Comparison of ENCODE assay signal across 21 cellular contexts in the genomic region with DNA sequence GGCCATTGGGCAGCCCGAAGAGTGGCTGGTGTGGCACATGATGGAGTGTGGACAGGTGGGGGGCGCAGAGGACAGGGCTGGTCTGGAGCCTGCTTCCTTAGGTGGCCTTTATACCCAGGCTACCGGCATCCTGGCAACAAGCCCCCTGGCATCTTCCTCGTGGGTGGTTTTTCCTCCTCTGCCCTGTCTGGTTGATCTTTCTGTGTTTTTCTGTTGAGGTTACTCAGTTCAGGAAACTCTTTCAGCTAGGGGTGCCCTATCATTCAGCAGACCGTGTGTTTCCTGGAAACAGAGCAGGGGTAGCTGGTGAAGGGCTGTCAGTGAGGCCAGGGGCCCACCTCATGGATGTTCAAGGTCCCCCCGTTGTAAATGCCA. TPM values are rescaled to one million over a fixed set of nuclear protein-coding genes. Genes with fewer than 3 reads are reported as not detected.
DNase-seq lines count a peak whose midpoint lies in the region; ATAC-seq and TF ChIP-seq lines count a peak whose summit lies in the region.
"Had no signal": no experiment of that assay in that cellular context is flagged by ENCODE, and none has a peak within 500 bp of the region (broad histone marks: within the 10 kb centered on the region; RNA-seq: fewer than 3 reads in every experiment).

A gene with protein sequence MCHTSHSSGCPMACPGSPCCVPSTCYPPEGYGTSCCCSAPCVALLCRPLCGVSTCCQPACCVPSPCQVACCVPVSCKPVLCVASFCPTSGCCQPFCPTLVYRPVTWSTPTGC (minus strand): TSS at position 84 of the 375 bp plus-strand sequence. CDS start 45 bp downstream, at position 39.

- H3K4me1 ChIP-seq in BLaER1 (peaks cover 74% of the 10 kb centered on the region), neuronal stem cell (ENCODE audit: control insufficient read depth in 2 of 2, insufficient read depth in 1 of 2, low read depth in 1 of 2, low read length in 2 of 2) (peaks cover 0 to 2% of the 10 kb centered on the region in 2 donors), gastrocnemius medialis (no peaks in the 10 kb centered on the region), mammary epithelial cell (ENCODE audit: insufficient read depth, low read length) (no peaks in the 10 kb centered on the region)
- H3K4me1 ChIP-seq: heart right ventricle had no signal

- no peak within 1 kb of the TSS; the same call in 1 of the 2 replicates for H3K9ac ChIP-seq in BLaER1
- H3K9ac ChIP-seq in neuronal stem cell (ENCODE audit: low read depth, low read length, poor library complexity), result no peak within 1 kb of the TSS
- H3K9ac ChIP-seq in mammary epithelial cell (ENCODE audit: insufficient read depth, low read length), result no peak within 1 kb of the TSS

- no peak within 1 kb of the TSS for H3K23ac ChIP-seq in neuronal stem cell (ENCODE audit: low read depth, low read length, poor library complexity)

- H3K18ac ChIP-seq in neuronal stem cell (ENCODE audit: low read length), result peak within 1 kb of the TSS; percentile 31

- ATAC-seq in CD4-positive, alpha-beta T cell (ENCODE audit: poor library complexity), result no peak
- no peak for ATAC-seq in activated CD8-positive, alpha-beta T cell treated with anti-CD3 and anti-CD28 coated beads, Interleukin-2, amount 10 ng/mL, durations not matched to agents 7 days and 5 days
- ATAC-seq in gastrocnemius medialis, result no peak
- ATAC-seq: HCT116, HepG2 had no signal

- H3K27me3 Mint-ChIP-seq in CD4-positive, alpha-beta T cell, result no peaks in the 10 kb centered on the region
- no peaks in the 10 kb centered on the region for H3K27me3 Mint-ChIP-seq in activated CD8-positive, alpha-beta T cell treated with anti-CD3 and anti-CD28 coated beads, Interleukin-2, amount 10 ng/mL, durations not matched to agents 7 days and 5 days (ENCODE audit: low read depth)
- H3K27me3 Mint-ChIP-seq: activated T-cell treated with anti-CD3 and anti-CD28 coated beads, Interleukin-2, amount 50 U/mL, for 24 hours had no signal

- intact Hi-C loops in CD4-positive, alpha-beta T cell (cut with DNase I, micrococcal nuclease), result loop anchor here in 1 of 2 experiments (5.0 kb wide), 1 partner anchor 37 kb away; no protein-coding TSS in a partner anchor
- intact Hi-C loops in gastrocnemius medialis (cut with DNase I; ENCODE audit: low total_unique reads), result no loop called here
- intact Hi-C loops in mammary epithelial cell (cut with micrococcal nuclease), result no loop called here

- H3K4me3 Mint-ChIP-seq in CD4-positive, alpha-beta T cell, result peak within 1 kb of the TSS; percentile 71
- no peak within 1 kb of the TSS for H3K4me3 Mint-ChIP-seq in activated CD8-positive, alpha-beta T cell treated with anti-CD3 and anti-CD28 coated beads, Interleukin-2, amount 10 ng/mL, durations not matched to agents 7 days and 5 days
- H3K4me3 Mint-ChIP-seq: activated T-cell treated with anti-CD3 and anti-CD28 coated beads, Interleukin-2, amount 50 U/mL, for 24 hours had no signal

- whole genome bisulfite sequencing in neuronal stem cell (ENCODE audit: extremely low coverage in 2 of 2, insufficient read length in 2 of 2, insufficient replicate concordance in 1 of 2), 2 donors, result no CpG with 5 or more reads among the region's 6 CpGs
- WGBS in mammary epithelial cell (ENCODE audit: low coverage, missing lambda C conversion rate), result 0% methylated on average over 1 of the region's 6 CpGs

- POLR2A ChIA-PET in CD4-positive, alpha-beta T cell (lab: Charles Lee), result no interaction called here
- POLR2A ChIA-PET in activated CD8-positive, alpha-beta T cell treated with anti-CD3 and anti-CD28 coated beads, Interleukin-2, amount 10 ng/mL, durations not matched to agents 7 days and 5 days (lab: Charles Lee), result no interaction called here

- no peak for TF ChIP-seq CTCF in CD4-positive, alpha-beta T cell (IDR thresholded peaks at IDR 0.05)
- TF ChIP-seq CTCF in gastrocnemius medialis (IDR thresholded peaks at IDR 0.05 in 4 of 5, conservative IDR thresholded peaks at IDR 0.05 in 1 of 5), result no peak
- no peak for TF ChIP-seq CTCF in mammary epithelial cell (conservative IDR thresholded peaks at IDR 0.05 in 1 of 2, IDR thresholded peaks at IDR 0.05 in 1 of 2; ENCODE audit: extremely low read depth in 1 of 2, insufficient read depth in 1 of 2, low read depth in 1 of 2, low read length in 2 of 2)

- H3K9me3 ChIP-seq in BLaER1 (peaks cover 77% of the 10 kb centered on the region), neuronal stem cell (replicated peaks in 1 of 2; ENCODE audit: control insufficient read depth in 2 of 2, insufficient read depth in 1 of 2, low read depth in 1 of 2, low read length in 2 of 2) (peaks cover 0 to 6% of the 10 kb centered on the region in 2 donors), gastrocnemius medialis (no peaks in the 10 kb centered on the region), mammary epithelial cell (replicated peaks; ENCODE audit: insufficient read depth, low read length) (no peaks in the 10 kb centered on the region)
- H3K9me3 ChIP-seq in CD4-positive, alpha-beta T cell (ENCODE audit: control insufficient read depth, low read length), result peaks cover 14% of the 10 kb centered on the region

- peaks cover 16% of the 10 kb centered on the region for H3K9me3 Mint-ChIP-seq in CD4-positive, alpha-beta T cell
- H3K9me3 Mint-ChIP-seq in activated CD8-positive, alpha-beta T cell treated with anti-CD3 and anti-CD28 coated beads, Interleukin-2, amount 10 ng/mL, durations not matched to agents 7 days and 5 days (ENCODE audit: insufficient read depth), result peaks cover 45% of the 10 kb centered on the region

- H4K8ac ChIP-seq in neuronal stem cell (ENCODE audit: low read depth, low read length), result no peak within 1 kb of the TSS

- H4K20me1 ChIP-seq in BLaER1 (no peaks in the 10 kb centered on the region), mammary epithelial cell (ENCODE audit: insufficient read depth, low read length) (no peaks in the 10 kb centered on the region)

- H3K27me3 ChIP-seq in BLaER1, result no peaks in the 10 kb centered on the region
- H3K27me3 ChIP-seq in CD4-positive, alpha-beta T cell (ENCODE audit: control insufficient read depth, insufficient read depth, low read length), result no peaks in the 10 kb centered on the region
- no peaks in the 10 kb centered on the region for H3K27me3 ChIP-seq in neuronal stem cell (ENCODE audit: control insufficient read depth in 3 of 3, insufficient read depth in 3 of 3, low read depth in 1 of 3, low read length in 3 of 3)
- H3K27me3 ChIP-seq in gastrocnemius medialis, result peaks cover 0 to 8% (median 4%) of the 10 kb centered on the region in 3 donors
- peaks cover 2% of the 10 kb centered on the region for H3K27me3 ChIP-seq in mammary epithelial cell (ENCODE audit: insufficient read depth, low read length)

- TF ChIP-seq POLR2A in gastrocnemius medialis (IDR thresholded peaks at IDR 0.05), result no peak

- H3K79me1 ChIP-seq in neuronal stem cell (ENCODE audit: low read depth, low read length), result no peaks in the 10 kb centered on the region

- dilution Hi-C loops in mammary epithelial cell (cut with HindIII; ENCODE audit: low sequenced_read_pairs), result loop anchor here (10.0 kb wide), 2 partner anchors 80 to 170 kb away; a partner anchor contains a TSS

- no peak within 1 kb of the TSS for H4K91ac ChIP-seq in neuronal stem cell (ENCODE audit: low read depth, low read length, poor library complexity)

- H3K27ac ChIP-seq in BLaER1 (peak within 1 kb of the TSS; percentile 65), neuronal stem cell (replicated peaks; ENCODE audit: low read length) (no peak within 1 kb of the TSS), gastrocnemius medialis (no peak within 1 kb of the TSS), mammary epithelial cell (ENCODE audit: insufficient read depth, low read depth, low read length) (no peak within 1 kb of the TSS)
- H3K27ac ChIP-seq in CD4-positive, alpha-beta T cell (ENCODE audit: low read depth, low read length), result peak within 1 kb of the TSS; percentile 15
- H3K27ac ChIP-seq: SK-N-MC, VCaP had no signal

- H2AK5ac ChIP-seq in neuronal stem cell (ENCODE audit: low read depth, low read length), result peak within 1 kb of the TSS; percentile 66

- H3K36me3 Mint-ChIP-seq in CD4-positive, alpha-beta T cell (ENCODE audit: low read depth), result peaks cover 42% of the 10 kb centered on the region
- peaks cover 58% of the 10 kb centered on the region for H3K36me3 Mint-ChIP-seq in activated CD8-positive, alpha-beta T cell treated with anti-CD3 and anti-CD28 coated beads, Interleukin-2, amount 10 ng/mL, durations not matched to agents 7 days and 5 days (ENCODE audit: low read depth)

- H3K79me2 ChIP-seq in mammary epithelial cell (ENCODE audit: insufficient read depth, low read length), result no peaks in the 10 kb centered on the region

- in situ Hi-C loops in gastrocnemius medialis (cut with MboI; ENCODE audit: low sequenced_read_pairs in 4 of 4), result no loop called here
- in situ Hi-C loops in mammary epithelial cell (cut with MboI; ENCODE audit: low sequenced_read_pairs in 2 of 2), result no loop called here

- H2AFZ ChIP-seq in neuronal stem cell (ENCODE audit: low read length), result no peak within 1 kb of the TSS
- H2AFZ ChIP-seq in mammary epithelial cell (ENCODE audit: low read depth, low read length), result no peak within 1 kb of the TSS

- CTCF ChIA-PET in CD4-positive, alpha-beta T cell (lab: Charles Lee), result no interaction called here
- CTCF ChIA-PET in activated CD8-positive, alpha-beta T cell treated with anti-CD3 and anti-CD28 coated beads, Interleukin-2, amount 10 ng/mL, durations not matched to agents 7 days and 5 days (lab: Charles Lee), result interaction anchor here (1.4 to 1.8 kb wide), 2 partner anchors 9 to 144 kb away, joined by 4 read pairs; no protein-coding TSS in a partner anchor
- CTCF ChIA-PET in mammary epithelial cell (lab: Charles Lee; ENCODE audit: low non-redundant PET), result no interaction called here

- H3K4me3 ChIP-seq in BLaER1 (no peak within 1 kb of the TSS), neuronal stem cell (ENCODE audit: low read length in 2 of 2) (no peak within 1 kb of the TSS), gastrocnemius medialis (no peak within 1 kb of the TSS), mammary epithelial cell (replicated peaks in 1 of 3; ENCODE audit: insufficient read depth in 1 of 3, low read depth in 2 of 3, low read length in 3 of 3) (no peak within 1 kb of the TSS)
- H3K4me3 ChIP-seq: heart right ventricle, SK-N-MC had no signal

- H2BK5ac ChIP-seq in neuronal stem cell (ENCODE audit: low read length), result no peak within 1 kb of the TSS

- peak within 1 kb of the TSS; percentile 79 for H3K14ac ChIP-seq in neuronal stem cell (ENCODE audit: low read length)

- no peak for DNase-seq in CD4-positive, alpha-beta T cell
- DNase-seq in activated CD8-positive, alpha-beta T cell treated with anti-CD3 and anti-CD28 coated beads, Interleukin-2, amount 10 ng/mL, durations not matched to agents 7 days and 5 days, result no peak
- DNase-seq in neuronal stem cell (ENCODE audit: low spot score) (no peak), C1 segment of cervical spinal cord (lab: John Stamatoyannopoulos, UW) (no peak), gastrocnemius medialis (no peak), mammary epithelial cell (no peak)
- DNase-seq: heart right ventricle; left cardiac atrium; NCI-H1694 treated with DMSO at 0.1 percent for 48 hours; NCI-H748 treated with DMSO at 0.1 percent for 48 hours; nucleus accumbens; stimulated activated CD4-positive, alpha-beta T cell treated with anti-CD3 and anti-CD28 coated beads, Interleukin-2, amount 100 ng/mL, for 48 hours had no signal

- H3K4me1 Mint-ChIP-seq in CD4-positive, alpha-beta T cell (ENCODE audit: low read depth), result peaks cover 53% of the 10 kb centered on the region
- H3K4me1 Mint-ChIP-seq in activated CD8-positive, alpha-beta T cell treated with anti-CD3 and anti-CD28 coated beads, Interleukin-2, amount 10 ng/mL, durations not matched to agents 7 days and 5 days (ENCODE audit: low read depth), result peaks cover 55% of the 10 kb centered on the region

- peak within 1 kb of the TSS; percentile 59 for H2BK12ac ChIP-seq in neuronal stem cell (ENCODE audit: low read length)

- H2BK15ac ChIP-seq in neuronal stem cell (ENCODE audit: low read length), result peak within 1 kb of the TSS; percentile 77

- peak within 1 kb of the TSS; percentile 88 for H3K27ac Mint-ChIP-seq in CD4-positive, alpha-beta T cell
- peak within 1 kb of the TSS; percentile 77 for H3K27ac Mint-ChIP-seq in activated CD8-positive, alpha-beta T cell treated with anti-CD3 and anti-CD28 coated beads, Interleukin-2, amount 10 ng/mL, durations not matched to agents 7 days and 5 days
- H3K27ac Mint-ChIP-seq: activated T-cell treated with anti-CD3 and anti-CD28 coated beads, Interleukin-2, amount 50 U/mL, for 24 hours had no signal

- no TSS peak for BruUV-seq in mammary epithelial cell (replicated peaks; lab: Mats Ljungman, UMichigan)

- H2BK120ac ChIP-seq in neuronal stem cell (ENCODE audit: low read depth, low read length), result peak within 1 kb of the TSS; percentile 44

- H3K4ac ChIP-seq in neuronal stem cell (ENCODE audit: low read length), result no peak within 1 kb of the TSS

- H3K36me3 ChIP-seq in BLaER1, result no peaks in the 10 kb centered on the region; the same call in 1 of the 2 replicates
- H3K36me3 ChIP-seq in neuronal stem cell (replicated peaks in 1 of 2; ENCODE audit: control insufficient read depth in 2 of 2, insufficient read depth in 2 of 2, low read length in 2 of 2), result no peaks in the 10 kb centered on the region
- no peaks in the 10 kb centered on the region for H3K36me3 ChIP-seq in gastrocnemius medialis
- H3K36me3 ChIP-seq in mammary epithelial cell (ENCODE audit: insufficient read depth, low read length), result no peaks in the 10 kb centered on the region
- H3K36me3 ChIP-seq: heart right ventricle had no signal

- peak within 1 kb of the TSS; percentile 47 for H3K4me2 ChIP-seq in BLaER1
- no peak within 1 kb of the TSS for H3K4me2 ChIP-seq in neuronal stem cell (ENCODE audit: insufficient read depth, low read length, poor library complexity, severe bottlenecking)
- H3K4me2 ChIP-seq in mammary epithelial cell (ENCODE audit: insufficient read depth, low read depth, low read length), result no peak within 1 kb of the TSS

RNA-seq across cellular contexts. Expression of the gene that starts here (rescaled TPM):
- total RNA-seq in CD4-positive, alpha-beta T cell, result not detected
- total RNA-seq in activated CD8-positive, alpha-beta T cell treated with anti-CD3 and anti-CD28 coated beads, Interleukin-2, amount 10 ng/mL, durations not matched to agents 7 days and 5 days, result not detected
- not detected for polyA plus RNA-seq in neuronal stem cell (2013, experiment 1 of 2)
- not detected for polyA plus RNA-seq in neuronal stem cell (2013, experiment 2 of 2)
- total RNA-seq in gastrocnemius medialis (not detected), mammary epithelial cell (not detected)
- not detected for polyA plus RNA-seq in mammary epithelial cell
- not detected for polyA minus RNA-seq in mammary epithelial cell
- total RNA-seq: epithelial cell of proximal tubule, heart right ventricle, HepG2, left cardiac atrium, renal cortical epithelial cell had no signal
- polyA plus RNA-seq: heart right ventricle, HepG2, thymus had no signal

Comparison
In these comparisons a context has a peak if more than half of its experiments do, and no peak if none do; other contexts are left out.
1. H3K27ac ChIP-seq: peak in BLaER1 (single experiment) and CD4-positive, alpha-beta T cell (single experiment); none in neuronal stem cell (single experiment), gastrocnemius medialis (0 of 4) and mammary epithelial cell (single experiment).